In the genomic region with DNA sequence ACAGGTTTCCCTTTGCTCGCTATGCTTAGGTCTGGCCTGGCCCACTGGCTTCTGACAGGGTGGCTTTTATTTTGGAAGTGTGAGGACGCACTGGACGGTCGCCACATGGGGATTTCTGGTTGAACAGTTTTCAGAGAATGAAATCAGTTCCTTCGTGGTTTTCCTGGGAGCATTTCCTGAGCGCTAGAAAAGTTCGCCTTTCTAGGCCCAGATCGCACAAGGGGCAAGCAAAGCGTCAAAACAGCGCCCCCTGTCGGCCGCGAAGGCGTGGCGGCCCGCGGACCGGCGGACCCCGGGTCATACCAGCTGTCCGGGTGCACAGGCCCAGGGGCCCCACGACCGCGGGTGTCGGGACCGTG, we compare ENCODE assay signal across 9 cellular contexts. TPM values are rescaled to one million over a fixed set of nuclear protein-coding genes. Genes with fewer than 3 reads are reported as not detected.
DNase-seq lines count a peak whose midpoint lies in the region; FAIRE-seq and TF ChIP-seq lines count a peak whose summit lies in the region.
"Had no signal": no experiment of that assay in that cellular context is flagged by ENCODE, and none has a peak within 500 bp of the region (broad histone marks: within the 10 kb centered on the region; RNA-seq: fewer than 3 reads in every experiment).

No MANE protein-coding gene starts in this region.

- peaks cover 2% of the 10 kb centered on the region; the same call in 1 of the 2 replicates for H3K27me3 Mint-ChIP-seq in HFFc6 (ENCODE audit: insufficient read depth)

- H3K4me3 Mint-ChIP-seq in HFFc6, result peak overlapping the region; percentile 38

- no peaks in the 10 kb centered on the region for H3K79me2 ChIP-seq in OCI-LY1 (ENCODE audit: insufficient read depth, low read length)

- no peaks in the 10 kb centered on the region for H3K36me3 ChIP-seq in OCI-LY1 (ENCODE audit: insufficient read depth, low read length)
- no peaks in the 10 kb centered on the region for H3K36me3 ChIP-seq in neutrophil

- H3K4me2 ChIP-seq in OCI-LY1 (ENCODE audit: low read length), result peak overlapping the region; percentile 85

- peaks cover 5% of the 10 kb centered on the region; the same call in 1 of the 2 replicates for H3F3A ChIP-seq in OCI-LY1 (ENCODE audit: insufficient read depth, low read length)

- peak overlapping the region; percentile 32; the same call in 1 of the 2 replicates for H2AFZ ChIP-seq in OCI-LY1 (ENCODE audit: low read length)

- H3K9me3 Mint-ChIP-seq in HFFc6, result no peaks in the 10 kb centered on the region

- TF ChIP-seq POLR2A in H54 (IDR thresholded peaks at IDR 0.05; ENCODE audit: low read depth, low read length), result no peak

- no peaks in the 10 kb centered on the region for H3K36me3 Mint-ChIP-seq in HFFc6 (ENCODE audit: low read depth)

- H3K4me3 ChIP-seq in OCI-LY1 (ENCODE audit: low read depth, low read length, poor library complexity, severe bottlenecking) (peak overlapping the region; percentile 71), neutrophil (ENCODE audit: low read depth in 1 of 2, low read length in 1 of 2) (peak overlapping the region; percentile 74 to 75)

- H4K20me1 ChIP-seq in OCI-LY1 (ENCODE audit: insufficient read depth, low read length), result no peaks in the 10 kb centered on the region

- no peak overlapping the region for H3K27ac Mint-ChIP-seq in HFFc6

- peak overlapping the region; percentile 98 for H3K27ac ChIP-seq in OCI-LY1 (ENCODE audit: low read depth, low read length, poor library complexity, severe bottlenecking)
- no peak overlapping the region for H3K27ac ChIP-seq in neutrophil
- H3K27ac ChIP-seq: VCaP had no signal

- peaks cover 54% of the 10 kb centered on the region for H3K4me1 ChIP-seq in OCI-LY1 (ENCODE audit: insufficient read depth, low read length, severe bottlenecking)
- peaks cover 17 to 22% of the 10 kb centered on the region in 2 experiments for H3K4me1 ChIP-seq in neutrophil (ENCODE audit: control insufficient read depth in 1 of 2, insufficient read depth in 1 of 2, low read depth in 1 of 2, low read length in 1 of 2)

- peak; percentile 90 for TF ChIP-seq CTCF in HFFc6 (IDR thresholded peaks at IDR 0.05)
- TF ChIP-seq CTCF in OCI-LY1 (IDR thresholded peaks at IDR 0.05; ENCODE audit: low read length), result peak; percentile 75
- TF ChIP-seq CTCF in neutrophil (IDR thresholded peaks at IDR 0.05), result peak; percentile 89

- H3K9me2 ChIP-seq in OCI-LY1 (ENCODE audit: low read depth, low read length), result no peaks in the 10 kb centered on the region

- peak; percentile 48 for DNase-seq in ELR (ENCODE audit: low read depth)
- no peak for DNase-seq in HFFc6
- DNase-seq in activated effector memory CD4-positive, alpha-beta T cell treated with Interleukin-2 at 50 U/mL for 16 hours, result peak; percentile 72
- peak; percentile 58 for DNase-seq in foreskin melanocyte
- peak; percentile 31 for DNase-seq in stromal cell of bone marrow (ENCODE audit: low read depth)
- DNase-seq in H54 (ENCODE audit: insufficient read length, low spot score), result no peak

- peak overlapping the region; percentile 84 for H3K9ac ChIP-seq in OCI-LY1 (ENCODE audit: low read length)

- FAIRE-seq in H54 (lab: Jason Lieb, UNC), result no peak

- H3K9me3 ChIP-seq in OCI-LY1 (ENCODE audit: low read length) (no peaks in the 10 kb centered on the region), neutrophil (no peaks in the 10 kb centered on the region)

- H3K27me3 ChIP-seq in OCI-LY1 (ENCODE audit: insufficient read depth, low read length) (no peaks in the 10 kb centered on the region), neutrophil (peaks cover 22% of the 10 kb centered on the region)

- peaks cover 5% of the 10 kb centered on the region; the same call in 1 of the 2 replicates for H3K4me1 Mint-ChIP-seq in HFFc6 (ENCODE audit: low read depth)

RNA-seq across cellular contexts. Expression of a gene that starts 12.7 kb away (rescaled TPM):
- 1 to 10 TPM in 4 of 6 experiments, under 1 TPM in 2; 0.67 to 4.0 (median 1.2) TPM for total RNA-seq in HFFc6 (2021; fragmentation: NEBNext Ultra II Directional; extraction: Animal tissue kit (Norgen Biotek cat#: 25700))

Comparison
In these comparisons a context has a peak if more than half of its experiments do, and no peak if none do; other contexts are left out.
1. DNase-seq: peak in ELR (single experiment), activated effector memory CD4-positive, alpha-beta T cell treated with Interleukin-2 at 50 U/mL for 16 hours (single experiment), foreskin melanocyte (single experiment) and stromal cell of bone marrow (single experiment); none in HFFc6 (single experiment) and H54 (single experiment).
2. Peak in every context shown above with its lines, with median percentiles within 50 percentile points of each other: CTCF ChIP-seq.